In genomic region chr2:33494155-33494779, GRCh38 we compare ENCODE assay signal across 10 cellular contexts. TPM values are rescaled to one million over a fixed set of nuclear protein-coding genes. Genes with fewer than 3 reads are reported as not detected.
DNase-seq lines count a peak whose midpoint lies in the region; ATAC-seq and TF ChIP-seq lines count a peak whose summit lies in the region.
"Had no signal": no experiment of that assay in that cellular context is flagged by ENCODE, and none has a peak within 500 bp of the region (broad histone marks: within the 10 kb centered on the region; RNA-seq: fewer than 3 reads in every experiment).

No MANE protein-coding gene starts in this region.

- no peaks in the 10 kb centered on the region for H3K27me3 ChIP-seq in SU-DHL-6 (ENCODE audit: low read length)
- no peaks in the 10 kb centered on the region for H3K27me3 ChIP-seq in colonic mucosa

- H3K79me2 ChIP-seq in SU-DHL-6 (ENCODE audit: insufficient read depth, low read length) = peaks cover 99% of the 10 kb centered on the region

- no peak for TF ChIP-seq CTCF in SU-DHL-6 (IDR thresholded peaks at IDR 0.05; ENCODE audit: insufficient read depth, low read length, poor library complexity, severe bottlenecking)
- no peak for TF ChIP-seq CTCF in colonic mucosa (IDR thresholded peaks at IDR 0.05)

- intact Hi-C loops in colonic mucosa (cut with DNase I) = no loop called here

- peaks cover 3 to 76% (median 11%) of the 10 kb centered on the region in 4 donors for H3K4me1 Mint-ChIP-seq in naive thymus-derived CD8-positive, alpha-beta T cell

- H3K9ac ChIP-seq in SU-DHL-6 (ENCODE audit: low read length) (peak overlapping the region; percentile 63), colonic mucosa (ENCODE audit: low read depth in 2 of 2, low read length in 2 of 2) (no peak overlapping the region)

- H3K27ac ChIP-seq in SU-DHL-6 (ENCODE audit: low read depth, low read length) (peak overlapping the region; percentile 97), colonic mucosa (no peak overlapping the region)

- no peaks in the 10 kb centered on the region for H3K9me3 Mint-ChIP-seq in naive thymus-derived CD8-positive, alpha-beta T cell

- H3K4me3 ChIP-seq in SU-DHL-6 (ENCODE audit: insufficient read depth, low read length, poor library complexity, severe bottlenecking) (peak overlapping the region; percentile 31), colonic mucosa (no peak overlapping the region)

- H3K36me3 ChIP-seq in SU-DHL-6 (ENCODE audit: low read length) (peaks cover 18% of the 10 kb centered on the region), colonic mucosa (no peaks in the 10 kb centered on the region)

- no peak overlapping the region for H3K4me3 Mint-ChIP-seq in naive thymus-derived CD8-positive, alpha-beta T cell

- H4K20me1 ChIP-seq in SU-DHL-6 (ENCODE audit: low read depth, low read length) = no peaks in the 10 kb centered on the region

- no peaks in the 10 kb centered on the region for H3K9me2 ChIP-seq in SU-DHL-6 (replicated peaks; ENCODE audit: insufficient read depth, low read length)

- peaks cover 0 to 5% (median 0%) of the 10 kb centered on the region in 5 donors for H3K27me3 Mint-ChIP-seq in naive thymus-derived CD8-positive, alpha-beta T cell

- no peaks in the 10 kb centered on the region for H3K4me1 ChIP-seq in colonic mucosa

- H3K9me3 ChIP-seq in SU-DHL-6 (ENCODE audit: insufficient read depth, low read length) (no peaks in the 10 kb centered on the region), colonic mucosa (no peaks in the 10 kb centered on the region)

- peaks cover 100% of the 10 kb centered on the region for H3F3A ChIP-seq in SU-DHL-6 (ENCODE audit: insufficient read depth)

- peak overlapping the region; percentile 75 for H3K4me2 ChIP-seq in SU-DHL-6 (ENCODE audit: low read depth, low read length, poor library complexity, severe bottlenecking)

- H3K27ac Mint-ChIP-seq in naive thymus-derived CD8-positive, alpha-beta T cell = no peak overlapping the region

- H2AFZ ChIP-seq in SU-DHL-6 (ENCODE audit: low read depth, low read length, severe bottlenecking) = no peak overlapping the region

- POLR2A ChIA-PET in naive thymus-derived CD8-positive, alpha-beta T cell (lab: Charles Lee) = no interaction called here

- ATAC-seq in GM19467 (IDR thresholded peaks at IDR 0.05; ENCODE audit: unreplicated experiment) = peak; percentile 48
- peak; percentile 47 for ATAC-seq in HG03103 (IDR thresholded peaks at IDR 0.05; ENCODE audit: low read depth, unreplicated experiment)
- no peak for ATAC-seq in naive thymus-derived CD8-positive, alpha-beta T cell
- ATAC-seq: left ventricle myocardium superior had no signal

- H3K36me3 Mint-ChIP-seq in naive thymus-derived CD8-positive, alpha-beta T cell = no peaks in the 10 kb centered on the region

- DNase-seq in EL (peak; percentile 59), NCI-H446 treated with DMSO at 0.1 percent for 48 hours (lab: John Stamatoyannopoulos, UW) (no peak), NCI-H187 treated with DMSO at 0.1 percent for 48 hours (lab: John Stamatoyannopoulos, UW) (no peak), colonic mucosa (no peak)
- no peak for DNase-seq in naive thymus-derived CD8-positive, alpha-beta T cell
- DNase-seq: central memory CD4-positive, alpha-beta T cell; left ventricle myocardium superior had no signal

RNA-seq across cellular contexts. Expression of gene RASGRP3, which starts 17.8 kb away (rescaled TPM):
- total RNA-seq in colonic mucosa = 1 to 10 TPM; 3.6 to 3.9 TPM
- 1 to 10 TPM; 2.2 to 3.7 TPM for total RNA-seq in naive thymus-derived CD8-positive, alpha-beta T cell
- 1 to 10 TPM in 2 of 3 donors, under 1 TPM in 1; 0.68 to 3.6 (median 1.1) TPM for polyA plus RNA-seq in naive thymus-derived CD8-positive, alpha-beta T cell

Comparison
In these comparisons a context has a peak if more than half of its experiments do, and no peak if none do; other contexts are left out.
1. ATAC-seq: peak in GM19467 (single experiment) and HG03103 (single experiment); none in naive thymus-derived CD8-positive, alpha-beta T cell (0 of 2).